ENCODE assay signal across 14 cellular contexts in genomic region chr5:56637321-56637920, GRCh38.
DNase-seq lines count a peak whose midpoint lies in the region; ATAC-seq and TF ChIP-seq lines count a peak whose summit lies in the region.
"Had no signal": no experiment of that assay in that cellular context is flagged by ENCODE, and none has a peak within 500 bp of the region (broad histone marks: within the 10 kb centered on the region; RNA-seq: fewer than 3 reads in every experiment).

No MANE protein-coding gene starts in this region.

- H4K8ac ChIP-seq in mesendoderm (ENCODE audit: low read depth, low read length), result no peak overlapping the region

- no peaks in the 10 kb centered on the region for H3K79me2 ChIP-seq in mesendoderm (ENCODE audit: control insufficient read depth, insufficient read depth, low read length)

- no peaks in the 10 kb centered on the region for H3K27me3 ChIP-seq in mesendoderm (ENCODE audit: insufficient read depth, low read length, poor library complexity)
- H3K27me3 ChIP-seq: upper lobe of right lung had no signal

- peak overlapping the region; percentile 97 for H3K27ac Mint-ChIP-seq in Calu3 (ENCODE audit: unreplicated experiment)
- H3K27ac Mint-ChIP-seq: T-helper 1 cell treated with Interleukin-12 subunit alpha and Interleukin-12 subunit beta and Interleukin-4 antibody, amounts not matched to agents 30 μg/mL and 1 μg/mL, for 36 hours had no signal

- H3K4me3 ChIP-seq in astrocyte of the spinal cord (ENCODE audit: low read depth, low read length), result no peak overlapping the region
- H3K4me3 ChIP-seq in mesendoderm (ENCODE audit: low read length), result no peak overlapping the region
- H3K4me3 ChIP-seq: upper lobe of right lung had no signal

- ATAC-seq in HG02571 (IDR thresholded peaks at IDR 0.05; ENCODE audit: unreplicated experiment), result no peak
- ATAC-seq in HG02981 (IDR thresholded peaks at IDR 0.05; ENCODE audit: unreplicated experiment), result no peak

- H3K36me3 ChIP-seq in mesendoderm (ENCODE audit: control insufficient read depth, insufficient read depth, low read length), result no peaks in the 10 kb centered on the region
- H3K36me3 ChIP-seq: upper lobe of right lung had no signal

- peaks cover 75% of the 10 kb centered on the region for H3K4me1 Mint-ChIP-seq in Calu3 (ENCODE audit: low read depth, unreplicated experiment)

- H3K4me1 ChIP-seq in mesendoderm (ENCODE audit: control insufficient read depth, low read depth, low read length), result peaks cover 10% of the 10 kb centered on the region
- H3K4me1 ChIP-seq: upper lobe of right lung had no signal

- no peaks in the 10 kb centered on the region for H3K27me3 Mint-ChIP-seq in Calu3 (ENCODE audit: unreplicated experiment)
- H3K27me3 Mint-ChIP-seq: CD4-positive, alpha-beta memory T cell had no signal

- H3K18ac ChIP-seq in mesendoderm (ENCODE audit: low read length), result no peak overlapping the region

- intact Hi-C loops in Calu3 (cut with micrococcal nuclease; ENCODE audit: unreplicated experiment), result loop anchor here (1.0 to 5.0 kb wide), 2 partner anchors 110 to 281 kb away; no protein-coding TSS in a partner anchor

- no peak overlapping the region for H3K23ac ChIP-seq in mesendoderm (ENCODE audit: low read length)

- DNase-seq in Calu3 (peak; percentile 37), M059J (ENCODE audit: low read depth) (peak; percentile 57), astrocyte of the spinal cord (ENCODE audit: low read depth, low spot score) (peak; percentile 43), mesendoderm (peak; percentile 94), medulla oblongata (ENCODE audit: extremely low spot score) (no peak), SKM-1 treated with dmso at 0.1 percent for 144 hours (lab: John Stamatoyannopoulos, UW; ENCODE audit: unreplicated experiment) (no peak)
- DNase-seq: CD4-positive, alpha-beta memory T cell; erythroblast; NCI-H526; nucleus accumbens; upper lobe of right lung had no signal

- no peak overlapping the region for H2BK120ac ChIP-seq in mesendoderm (ENCODE audit: low read depth, low read length)

- H2BK15ac ChIP-seq in mesendoderm (replicated peaks; ENCODE audit: low read depth), result peak overlapping the region; percentile 87

- no TSS peak for BruUV-seq in Calu3 (replicated peaks; lab: Mats Ljungman, UMichigan)

- H3K9me3 Mint-ChIP-seq in Calu3 (ENCODE audit: low read depth, unreplicated experiment), result no peaks in the 10 kb centered on the region
- H3K9me3 Mint-ChIP-seq: T-helper 1 cell treated with Interleukin-12 subunit alpha and Interleukin-12 subunit beta and Interleukin-4 antibody, amounts not matched to agents 30 μg/mL and 1 μg/mL, for 36 hours had no signal

- no peak overlapping the region for H3K4me2 ChIP-seq in mesendoderm (ENCODE audit: low read length)

- H3K27ac ChIP-seq in mesendoderm (ENCODE audit: low read depth, low read length), result peak overlapping the region; percentile 66
- H3K27ac ChIP-seq: upper lobe of right lung had no signal

- TF ChIP-seq CTCF in Calu3 (IDR thresholded peaks at IDR 0.05; ENCODE audit: unreplicated experiment) (no peak), astrocyte of the spinal cord (IDR thresholded peaks at IDR 0.05; ENCODE audit: low read depth, low read length) (no peak)

- H3K4ac ChIP-seq in mesendoderm (ENCODE audit: low read depth, low read length), result no peak overlapping the region

- H4K5ac ChIP-seq in mesendoderm (ENCODE audit: low read length), result no peak overlapping the region

- H3K79me1 ChIP-seq in mesendoderm (ENCODE audit: low read length), result no peaks in the 10 kb centered on the region

- H3K56ac ChIP-seq in mesendoderm (ENCODE audit: low read length), result peak overlapping the region; percentile 26

- no peak overlapping the region for H2AK5ac ChIP-seq in mesendoderm (ENCODE audit: low read length)

- peaks cover 35% of the 10 kb centered on the region for H3K36me3 Mint-ChIP-seq in Calu3 (ENCODE audit: insufficient read depth, unreplicated experiment)
- H3K36me3 Mint-ChIP-seq: CD4-positive, alpha-beta memory T cell had no signal

- peak overlapping the region; percentile 63 for H3K4me3 Mint-ChIP-seq in Calu3 (ENCODE audit: low read depth, unreplicated experiment)
- H3K4me3 Mint-ChIP-seq: CD4-positive, alpha-beta memory T cell; T-helper 1 cell treated with Interleukin-12 subunit alpha and Interleukin-12 subunit beta and Interleukin-4 antibody, amounts not matched to agents 30 μg/mL and 1 μg/mL, for 36 hours had no signal

- H3K9ac ChIP-seq in mesendoderm (ENCODE audit: low read length), result no peak overlapping the region

- no peak overlapping the region for H2BK5ac ChIP-seq in mesendoderm (ENCODE audit: low read length)

- in situ Hi-C loops in astrocyte of the spinal cord (cut with HindIII; ENCODE audit: low sequenced_read_pairs), result no loop called here

- CTCF ChIA-PET in Calu3 (lab: Charles Lee), result interaction anchor here (1.0 to 2.4 kb wide), 3 partner anchors 11 to 178 kb away, joined by 3 to 7 read pairs (median 3); partner anchors contain the start of gene MAP3K1

- no CpG with 5 or more reads among the region's 3 CpGs for WGBS in mesendoderm (ENCODE audit: extremely low coverage, insufficient coverage, low lambda C conversion rate)

Comparison
In these comparisons a context has a peak if more than half of its experiments do, and no peak if none do; other contexts are left out.
1. DNase-seq: peak in Calu3 (single experiment), M059J (single experiment), astrocyte of the spinal cord (single experiment) and mesendoderm (single experiment); none in medulla oblongata (single experiment) and SKM-1 treated with dmso at 0.1 percent for 144 hours (single experiment).